Comparison of ENCODE assay signal across 19 cellular contexts in genomic region chr10:19833508-19833824, GRCh38. TPM values are rescaled to one million over a fixed set of nuclear protein-coding genes. Genes with fewer than 3 reads are reported as not detected.
DNase-seq lines count a peak whose midpoint lies in the region; ATAC-seq, FAIRE-seq and TF ChIP-seq lines count a peak whose summit lies in the region.
"Had no signal": no experiment of that assay in that cellular context is flagged by ENCODE, and none has a peak within 500 bp of the region (broad histone marks: within the 10 kb centered on the region; RNA-seq: fewer than 3 reads in every experiment).

No MANE protein-coding gene starts in this region.

- H3K4me1 Mint-ChIP-seq in MCF 10A (ENCODE audit: insufficient read depth, unreplicated experiment), result peaks cover 52% of the 10 kb centered on the region
- H3K4me1 Mint-ChIP-seq: CD4-positive, CD25-positive, alpha-beta regulatory T cell had no signal

- intact Hi-C loops in MCF 10A (cut with micrococcal nuclease) (no loop called here), gastrocnemius medialis (cut with DNase I; ENCODE audit: low total_unique reads) (no loop called here)

- H3K9me3 ChIP-seq in HUES48 (ENCODE audit: control insufficient read depth, insufficient read depth, low read length) (no peaks in the 10 kb centered on the region), keratinocyte (ENCODE audit: control insufficient read depth, low read depth, low read length) (no peaks in the 10 kb centered on the region), suprapubic skin (no peaks in the 10 kb centered on the region), gastrocnemius medialis (no peaks in the 10 kb centered on the region)
- H3K9me3 ChIP-seq: Caco-2 had no signal

- POLR2A ChIA-PET in MCF 10A (lab: Yijun Ruan, JAX), result interaction anchor here (0.9 to 1.0 kb wide), 2 partner anchors 14 to 88 kb away, joined by 3 to 4 read pairs; no protein-coding TSS in a partner anchor

- peaks cover 6% of the 10 kb centered on the region for H3K36me3 Mint-ChIP-seq in MCF 10A (ENCODE audit: insufficient read depth, unreplicated experiment)

- dilution Hi-C loops in keratinocyte (cut with MboI; ENCODE audit: extremely low pct_ligation_motif_present, low sequenced_read_pairs), result no loop called here

- TF ChIP-seq CTCF in MCF 10A (IDR thresholded peaks at IDR 0.05; ENCODE audit: unreplicated experiment) (no peak), keratinocyte (optimal IDR thresholded peaks at IDR 0.05 in 1 of 3, IDR thresholded peaks at IDR 0.05 in 1 of 3, conservative IDR thresholded peaks at IDR 0.05 in 1 of 3; ENCODE audit: extremely low read depth in 1 of 3, insufficient read depth in 2 of 3, low read length in 3 of 3) (no peak), suprapubic skin (IDR thresholded peaks at IDR 0.05) (no peak), gastrocnemius medialis (IDR thresholded peaks at IDR 0.05 in 4 of 5, conservative IDR thresholded peaks at IDR 0.05 in 1 of 5) (no peak)

- no peak for DNase-seq in MCF 10A (ENCODE audit: unreplicated experiment)
- no peak for DNase-seq in keratinocyte (ENCODE audit: low read depth, low spot score)
- DNase-seq in suprapubic skin (ENCODE audit: low spot score in 2 of 2), result no peak
- DNase-seq in gastrocnemius medialis, result no peak
- no peak for DNase-seq in ureter (ENCODE audit: low spot score)
- no peak for DNase-seq in NCI-H2171 (lab: John Stamatoyannopoulos, UW)
- DNase-seq: Caco-2; CD4-positive, CD25-positive, alpha-beta regulatory T cell; DMS153; H7; KG1; NCI-H146; NCI-H2081; NCI-H510A treated with DMSO at 0.1 percent for 48 hours; PC-9 had no signal

- in situ Hi-C loops in gastrocnemius medialis (cut with MboI; ENCODE audit: low sequenced_read_pairs in 4 of 4), result no loop called here

- H3K79me2 ChIP-seq in keratinocyte (ENCODE audit: control insufficient read depth, insufficient read depth, low read length), result no peaks in the 10 kb centered on the region

- H3K27me3 ChIP-seq in HUES48 (ENCODE audit: control insufficient read depth, insufficient read depth, low read length), result no peaks in the 10 kb centered on the region
- no peaks in the 10 kb centered on the region for H3K27me3 ChIP-seq in keratinocyte (ENCODE audit: control insufficient read depth, extremely low read depth, insufficient read depth, low read length)
- H3K27me3 ChIP-seq in suprapubic skin, result no peaks in the 10 kb centered on the region
- H3K27me3 ChIP-seq in gastrocnemius medialis, result no peaks in the 10 kb centered on the region

- H3K4me1 ChIP-seq in HUES48 (ENCODE audit: control insufficient read depth, insufficient read depth, low read length) (peaks cover 53% of the 10 kb centered on the region), keratinocyte (ENCODE audit: control insufficient read depth, extremely low read depth, insufficient read depth, low read length) (peaks cover 19% of the 10 kb centered on the region), suprapubic skin (peaks cover 70% of the 10 kb centered on the region), gastrocnemius medialis (peaks cover 15 to 27% of the 10 kb centered on the region in 2 donors)
- H3K4me1 ChIP-seq: Caco-2 had no signal

- no peaks in the 10 kb centered on the region for H3K9me1 ChIP-seq in keratinocyte (ENCODE audit: control insufficient read depth, extremely low read depth, insufficient read depth, low read length)

- peak overlapping the region; percentile 32 for H2AFZ ChIP-seq in keratinocyte (ENCODE audit: control insufficient read depth, low read length)
- H2AFZ ChIP-seq: PC-9 had no signal

- TF ChIP-seq EP300 in suprapubic skin (IDR thresholded peaks at IDR 0.05), result no peak

- whole genome bisulfite sequencing in suprapubic skin, result 61% methylated on average over 4 of the region's 4 CpGs

- no peak for TF ChIP-seq POLR2A in suprapubic skin (IDR thresholded peaks at IDR 0.05)
- TF ChIP-seq POLR2A in gastrocnemius medialis (IDR thresholded peaks at IDR 0.05), result no peak

- BruUV-seq in MCF 10A (replicated peaks; lab: Mats Ljungman, UMichigan), result no TSS peak

- peak overlapping the region; percentile 55 for H3K27ac ChIP-seq in HUES48 (ENCODE audit: low read depth, low read length)
- peak overlapping the region; percentile 91 for H3K27ac ChIP-seq in keratinocyte (ENCODE audit: control insufficient read depth, insufficient read depth, low read length)
- H3K27ac ChIP-seq in suprapubic skin, result peak overlapping the region; percentile 81
- H3K27ac ChIP-seq in gastrocnemius medialis, result no peak overlapping the region
- H3K27ac ChIP-seq: HL-60, PC-9 had no signal

- no peaks in the 10 kb centered on the region for H3K9me3 Mint-ChIP-seq in MCF 10A (ENCODE audit: unreplicated experiment)

- peak overlapping the region; percentile 80 for H3K4me2 ChIP-seq in keratinocyte (ENCODE audit: control insufficient read depth, extremely low read depth, insufficient read depth, low read depth, low read length)
- H3K4me2 ChIP-seq: PC-9 had no signal

- H3K27me3 Mint-ChIP-seq in MCF 10A (ENCODE audit: insufficient read depth, unreplicated experiment), result no peaks in the 10 kb centered on the region

- H3K4me3 Mint-ChIP-seq in MCF 10A (ENCODE audit: unreplicated experiment), result peak overlapping the region; percentile 76
- H3K4me3 Mint-ChIP-seq: CD4-positive, CD25-positive, alpha-beta regulatory T cell had no signal

- H3K9ac ChIP-seq in HUES48 (ENCODE audit: low read depth, low read length) (no peak overlapping the region), keratinocyte (ENCODE audit: control insufficient read depth, extremely low read depth, insufficient read depth, low read length) (no peak overlapping the region)

- no peak overlapping the region for H3K4me3 ChIP-seq in HUES48 (ENCODE audit: low read depth, low read length)
- H3K4me3 ChIP-seq in keratinocyte (ENCODE audit: control insufficient read depth in 2 of 3, extremely low read depth in 1 of 3, insufficient read depth in 2 of 3, low read depth in 1 of 3, low read length in 3 of 3), result peak overlapping the region in 2 of 3 experiments; percentile 40 to 48
- no peak overlapping the region for H3K4me3 ChIP-seq in suprapubic skin
- H3K4me3 ChIP-seq in gastrocnemius medialis, result no peak overlapping the region
- H3K4me3 ChIP-seq: PC-9 had no signal

- H3K36me3 ChIP-seq in HUES48 (ENCODE audit: control insufficient read depth, insufficient read depth, low read length) (no peaks in the 10 kb centered on the region), keratinocyte (ENCODE audit: control insufficient read depth in 2 of 2, extremely low read depth in 1 of 2, insufficient read depth in 2 of 2, low read length in 2 of 2) (no peaks in the 10 kb centered on the region), suprapubic skin (no peaks in the 10 kb centered on the region), gastrocnemius medialis (no peaks in the 10 kb centered on the region)

- CTCF ChIA-PET in MCF 10A (lab: Yijun Ruan, JAX), result no interaction called here

- peak overlapping the region; percentile 97 for H3K27ac Mint-ChIP-seq in MCF 10A (ENCODE audit: low read depth, unreplicated experiment)
- H3K27ac Mint-ChIP-seq: CD4-positive, CD25-positive, alpha-beta regulatory T cell had no signal

- no peak for ATAC-seq in gastrocnemius medialis

- no peaks in the 10 kb centered on the region for H4K20me1 ChIP-seq in keratinocyte (ENCODE audit: control insufficient read depth, extremely low read depth, insufficient read depth, low read length)

- FAIRE-seq in keratinocyte (lab: Jason Lieb, UNC), result no peak
- FAIRE-seq: GM12892, HTR-8/SVneo had no signal

RNA-seq across cellular contexts. Expression of gene PLXDC2, which starts 17.2 kb away (rescaled TPM):
- total RNA-seq in MCF 10A (2022) (10.6 and 23.3 TPM in 2 replicates), suprapubic skin (10 to 100 TPM; 93.0 to 97.0 (median 95.0) TPM), gastrocnemius medialis (10 to 100 TPM; 13.9 to 19.6 (median 15.0) TPM), ureter (48.7 TPM)
- 12.0 to 18.6 TPM (median 12.9 TPM) in 3 replicates for polyA plus RNA-seq in keratinocyte
- 64.6 TPM for polyA plus RNA-seq in keratinocyte (2011; ENCODE audit: low read depth)
- 5.9 and 11.5 TPM in 2 replicates for polyA plus RNA-seq in keratinocyte (2011; cell fraction: cytosol; rRNA removed)
- polyA plus RNA-seq in keratinocyte (2011; cell fraction: nucleus; rRNA removed), result 31.2 and 35.2 TPM in 2 replicates
- polyA plus RNA-seq in keratinocyte (2012; ENCODE audit: low replicate concordance), result 7.5 and 36.7 TPM in 2 replicates
- 10.8 to 29.8 TPM (median 24.5 TPM) in 3 replicates for polyA minus RNA-seq in keratinocyte
- polyA minus RNA-seq in keratinocyte (2011; cell fraction: cytosol; rRNA and poly(A)+ RNA removed), result 7.3 TPM
- polyA minus RNA-seq in keratinocyte (2011; cell fraction: nucleus; rRNA and poly(A)+ RNA removed), result 27.0 and 61.5 TPM in 2 replicates
- total RNA-seq: PC-9 had no signal

Comparison
In these comparisons a context has a peak if more than half of its experiments do, and no peak if none do; other contexts are left out.
1. H3K27ac ChIP-seq: peak in HUES48 (single experiment), keratinocyte (single experiment) and suprapubic skin (single experiment); none in gastrocnemius medialis (0 of 4).
2. H3K4me3 ChIP-seq: peak in keratinocyte (2 of 3); none in HUES48 (single experiment), suprapubic skin (single experiment) and gastrocnemius medialis (0 of 4).